7 cellular contexts compared by ENCODE assay signal in genomic region chr3:150765949-150766720, GRCh38. TPM values are rescaled to one million over a fixed set of nuclear protein-coding genes. Genes with fewer than 3 reads are reported as not detected.
DNase-seq lines count a peak whose midpoint lies in the region; ATAC-seq and TF ChIP-seq lines count a peak whose summit lies in the region.

No MANE protein-coding gene starts in this region.

- no peak overlapping the region for H3K9ac ChIP-seq in neural progenitor cell

- H3K36me3 Mint-ChIP-seq in neural progenitor cell = no peaks in the 10 kb centered on the region

- peaks cover 25% of the 10 kb centered on the region for H3K4me1 Mint-ChIP-seq in neural progenitor cell

- no peaks in the 10 kb centered on the region for H4K20me1 ChIP-seq in neural progenitor cell (ENCODE audit: low read depth)

- peak overlapping the region; percentile 16 for H3K4me2 ChIP-seq in neural progenitor cell

- peak; percentile 23 for ATAC-seq in GM18861 (IDR thresholded peaks at IDR 0.05; ENCODE audit: unreplicated experiment)
- ATAC-seq in HG02571 (IDR thresholded peaks at IDR 0.05; ENCODE audit: unreplicated experiment) = peak; percentile 26

- H3K9me3 Mint-ChIP-seq in neural progenitor cell = no peaks in the 10 kb centered on the region

- H3K4me1 ChIP-seq in neural progenitor cell = peaks cover 20% of the 10 kb centered on the region

- no peaks in the 10 kb centered on the region for H3K36me3 ChIP-seq in neural progenitor cell

- H3K79me2 ChIP-seq in neural progenitor cell (ENCODE audit: low read depth) = peaks cover 4% of the 10 kb centered on the region

- H3K27ac Mint-ChIP-seq in neural progenitor cell = no peak overlapping the region

- H3K4me3 ChIP-seq in neural progenitor cell = no peak overlapping the region

- no peak overlapping the region for H3K27ac ChIP-seq in neural progenitor cell

- no peak overlapping the region for H3K4me3 Mint-ChIP-seq in neural progenitor cell

- no peak for TF ChIP-seq CTCF in neural progenitor cell (IDR thresholded peaks at IDR 0.05)

- no peaks in the 10 kb centered on the region for H3K9me3 ChIP-seq in neural progenitor cell (ENCODE audit: low read depth)

- peak; percentile 96 for DNase-seq in RPMI8226
- DNase-seq in neural progenitor cell (ENCODE audit: low spot score) = peak; percentile 54
- DNase-seq in NCI-H524 (lab: John Stamatoyannopoulos, UW) = no peak
- no peak for DNase-seq in hippocampal formation (lab: John Stamatoyannopoulos, UW)
- no peak for DNase-seq in NCI-H446 (lab: John Stamatoyannopoulos, UW)

- H3K27me3 Mint-ChIP-seq in neural progenitor cell (ENCODE audit: insufficient read depth, low read depth) = peaks cover 24% of the 10 kb centered on the region

- peaks cover 23% of the 10 kb centered on the region for H3K27me3 ChIP-seq in neural progenitor cell

- H3F3A ChIP-seq in neural progenitor cell (ENCODE audit: low read depth) = peaks cover 22% of the 10 kb centered on the region

- H2AFZ ChIP-seq in neural progenitor cell (replicated peaks) = no peak overlapping the region

RNA-seq across cellular contexts. Expression of gene SIAH2, which starts 3.2 kb away (rescaled TPM):
- total RNA-seq in neural progenitor cell (ENCODE audit: low replicate concordance) = 14.6 TPM in 2 replicates

Comparison
In these comparisons a context has a peak if more than half of its experiments do, and no peak if none do; other contexts are left out.
1. DNase-seq: peak in RPMI8226 (single experiment) and neural progenitor cell (single experiment); none in NCI-H524 (0 of 2), hippocampal formation (0 of 2) and NCI-H446 (0 of 2).